ENCODE assay signal across 13 cellular contexts in genomic region chr15:100818927-100819326, GRCh38.
A peak's percentile ranks its signal among the peaks of the same experiment; 100 is the strongest.
DNase-seq lines count a peak whose midpoint lies in the region; ATAC-seq, FAIRE-seq and TF ChIP-seq lines count a peak whose summit lies in the region.
"Had no signal": no experiment of that assay in that cellular context is flagged by ENCODE, and none has a peak within 500 bp of the region (broad histone marks: within the 10 kb centered on the region; RNA-seq: fewer than 3 reads in every experiment).

No MANE protein-coding gene starts in this region.

- peaks cover 3% of the 10 kb centered on the region for H3K4me1 ChIP-seq in prostate gland (replicated peaks)
- H3K4me1 ChIP-seq in small intestine (ENCODE audit: control insufficient read depth in 2 of 2, insufficient read depth in 1 of 2, low read depth in 1 of 2, low read length in 1 of 2), result no peaks in the 10 kb centered on the region

- no peak for FAIRE-seq in small intestine (lab: Jason Lieb, UNC)

- H3K9me3 ChIP-seq in prostate gland (no peaks in the 10 kb centered on the region), small intestine (ENCODE audit: control insufficient read depth, low read depth) (peaks cover 2% of the 10 kb centered on the region)

- no peak for TF ChIP-seq CTCF in prostate gland (IDR thresholded peaks at IDR 0.05)

- ATAC-seq in HG02763 (IDR thresholded peaks at IDR 0.05; ENCODE audit: unreplicated experiment), result no peak
- ATAC-seq: natural killer cell treated with Interleukin-12 subunit alpha and Interleukin-12 subunit beta and Interleukin-15 and Interleukin-18, amount 100 ng/mL, for 72 hours had no signal

- H3K36me3 ChIP-seq in prostate gland (no peaks in the 10 kb centered on the region), small intestine (ENCODE audit: control insufficient read depth in 2 of 2, insufficient read depth in 2 of 2, low read length in 2 of 2) (no peaks in the 10 kb centered on the region)

- H3K27me3 ChIP-seq in prostate gland (replicated peaks; ENCODE audit: insufficient read depth) (no peaks in the 10 kb centered on the region), small intestine (ENCODE audit: control insufficient read depth in 2 of 2, insufficient read depth in 2 of 2, low read length in 2 of 2) (peaks cover 0 to 2% of the 10 kb centered on the region in 2 donors)

- 35% methylated on average over 3 of the region's 3 CpGs for WGBS in prostate gland
- WGBS in small intestine, 3 donors, result 46 to 53% (median 52%) methylated on average over 3 of the region's 3 CpGs

- peak; percentile 45 for DNase-seq in Daoy (ENCODE audit: low read depth)
- peak; percentile 27 for DNase-seq in NCI-H2196 (lab: John Stamatoyannopoulos, UW; ENCODE audit: unreplicated experiment)
- DNase-seq in cerebellar cortex (ENCODE audit: low spot score), result peak; percentile 87
- peak; percentile 33 for DNase-seq in prostate gland (ENCODE audit: low spot score)
- DNase-seq in activated CD4-positive, alpha-beta T cell treated with anti-CD3 and anti-CD28 coated beads for 1 hour, result no peak
- no peak for DNase-seq in small intestine
- DNase-seq: CD4-positive, alpha-beta T cell; endodermal cell; HCEC 1CT; immature natural killer cell; NCI-H1105 had no signal

- intact Hi-C loops in prostate gland (cut with DNase I), result no loop called here

- no peak overlapping the region for H3K27ac ChIP-seq in prostate gland
- H3K27ac ChIP-seq in small intestine (ENCODE audit: low read depth in 1 of 2, low read length in 1 of 2), result no peak overlapping the region

- no peak for TF ChIP-seq POLR2A in prostate gland (IDR thresholded peaks at IDR 0.05)

- H3K4me3 ChIP-seq in prostate gland (no peak overlapping the region), small intestine (ENCODE audit: low read depth in 1 of 2, low read length in 2 of 2) (no peak overlapping the region)

Comparison
In these comparisons a context has a peak if more than half of its experiments do, and no peak if none do; other contexts are left out.
1. DNase-seq: peak in Daoy (single experiment), NCI-H2196 (single experiment), cerebellar cortex (single experiment) and prostate gland (single experiment); none in activated CD4-positive, alpha-beta T cell treated with anti-CD3 and anti-CD28 coated beads for 1 hour (single experiment) and small intestine (single experiment).